In the genomic region with DNA sequence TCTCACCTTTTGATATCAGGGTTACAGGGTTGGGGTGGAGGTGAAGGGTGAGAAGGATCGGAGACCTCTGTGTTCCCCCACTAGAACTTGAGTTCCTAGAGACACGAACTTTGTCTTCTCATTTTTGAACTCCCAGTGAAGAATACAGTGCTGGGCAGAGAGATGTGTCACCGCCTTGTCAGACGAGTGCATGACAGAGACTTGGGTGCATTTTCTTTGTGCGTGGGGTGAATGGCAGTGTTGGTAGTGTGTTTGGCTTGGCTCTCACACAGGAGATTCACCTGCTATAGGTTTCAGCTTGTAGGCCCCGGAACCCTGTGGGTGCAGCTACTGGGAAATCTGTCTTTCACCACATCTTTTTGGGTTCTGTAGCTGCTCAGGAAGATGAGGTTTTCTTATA, we compare ENCODE assay signal across 17 cellular contexts. TPM values are rescaled to one million over a fixed set of nuclear protein-coding genes. Genes with fewer than 3 reads are reported as not detected.
DNase-seq lines count a peak whose midpoint lies in the region; ATAC-seq and TF ChIP-seq lines count a peak whose summit lies in the region.
"Had no signal": no experiment of that assay in that cellular context is flagged by ENCODE, and none has a peak within 500 bp of the region (broad histone marks: within the 10 kb centered on the region; RNA-seq: fewer than 3 reads in every experiment).

No MANE protein-coding gene starts in this region.

- intact Hi-C loops in esophagus muscularis mucosa (cut with DNase I) (no loop called here), left ventricle myocardium superior (cut with micrococcal nuclease) (no loop called here)

- WGBS in esophagus muscularis mucosa: 87% methylated on average over 6 of the region's 6 CpGs

- H3K36me3 Mint-ChIP-seq in activated T-cell treated with anti-CD3 and anti-CD28 coated beads, Interleukin-2, amount 50 U/mL, for 4 hours (ENCODE audit: insufficient read depth): no peaks in the 10 kb centered on the region

- H3K9me3 Mint-ChIP-seq in activated T-cell treated with anti-CD3 and anti-CD28 coated beads, Interleukin-2, amount 50 U/mL, for 4 hours: no peaks in the 10 kb centered on the region

- peaks cover 97% of the 10 kb centered on the region for H3K4me1 Mint-ChIP-seq in activated T-cell treated with anti-CD3 and anti-CD28 coated beads, Interleukin-2, amount 50 U/mL, for 4 hours (ENCODE audit: low read depth)

- H3K9me3 ChIP-seq in esophagus muscularis mucosa: no peaks in the 10 kb centered on the region
- H3K9me3 ChIP-seq: BLaER1, transverse colon had no signal

- peak; percentile 54 for DNase-seq in T-helper 22 cell (ENCODE audit: low read depth)
- peak; percentile 71 for DNase-seq in activated T-cell treated with anti-CD3 and anti-CD28 coated beads, Interleukin-2, amount 50 U/mL, for 4 hours
- DNase-seq in esophagus muscularis mucosa (ENCODE audit: extremely low spot score): peak; percentile 82
- DNase-seq in stimulated activated CD8-positive, alpha-beta memory T cell treated with anti-CD3 and anti-CD28 coated beads, Interleukin-4, amount 100 ng/mL, for 24 hours (ENCODE audit: low read depth): peak; percentile 51
- DNase-seq in left ventricle myocardium superior: no peak
- no peak for DNase-seq in SIG-M5 treated with dmso at 0.1 percent for 504 hours (lab: John Stamatoyannopoulos, UW; ENCODE audit: unreplicated experiment)
- no peak for DNase-seq in SK-N-DZ (ENCODE audit: low spot score)
- DNase-seq: GF-D8, NCI-H1048, NCI-H774, transverse colon had no signal

- peaks cover 0 to 4% (median 0%) of the 10 kb centered on the region in 4 donors for H3K27me3 ChIP-seq in esophagus muscularis mucosa
- H3K27me3 ChIP-seq: BLaER1, transverse colon had no signal

- H3K4me3 Mint-ChIP-seq in activated T-cell treated with anti-CD3 and anti-CD28 coated beads, Interleukin-2, amount 50 U/mL, for 4 hours: peak overlapping the region; percentile 56

- TF ChIP-seq EP300 in esophagus muscularis mucosa (IDR thresholded peaks at IDR 0.05): no peak

- no peaks in the 10 kb centered on the region for H3K27me3 Mint-ChIP-seq in activated T-cell treated with anti-CD3 and anti-CD28 coated beads, Interleukin-2, amount 50 U/mL, for 4 hours (ENCODE audit: low read depth)

- no peak overlapping the region for H3K4me3 ChIP-seq in esophagus muscularis mucosa
- H3K4me3 ChIP-seq: BLaER1, smooth muscle cell, transverse colon had no signal

- no peak for TF ChIP-seq CTCF in esophagus muscularis mucosa (IDR thresholded peaks at IDR 0.05)

- H3K27ac ChIP-seq in esophagus muscularis mucosa (replicated peaks in 1 of 4): no peak overlapping the region
- H3K27ac ChIP-seq: BLaER1 had no signal

- no peaks in the 10 kb centered on the region for H3K36me3 ChIP-seq in esophagus muscularis mucosa
- H3K36me3 ChIP-seq: BLaER1, transverse colon had no signal

- TF ChIP-seq POLR2A in esophagus muscularis mucosa (IDR thresholded peaks at IDR 0.05; ENCODE audit: low read depth): no peak

- peak; percentile 69 to 71 for ATAC-seq in activated T-cell treated with anti-CD3 and anti-CD28 coated beads, Interleukin-2, amount 50 U/mL, for 4 hours
- ATAC-seq in left ventricle myocardium superior (no peak), GM19351 (IDR thresholded peaks at IDR 0.05; ENCODE audit: unreplicated experiment) (no peak)

- H3K4me1 ChIP-seq in esophagus muscularis mucosa: no peaks in the 10 kb centered on the region

RNA-seq across cellular contexts. Expression of a gene that starts 40.0 kb away (rescaled TPM):
- total RNA-seq in activated T-cell treated with anti-CD3 and anti-CD28 coated beads, Interleukin-2, amount 50 U/mL, for 4 hours: 100 to 1,000 TPM in 2 of 3 donors, 10 to 100 TPM in 1; 77.3 to 109 (median 108) TPM
- total RNA-seq in esophagus muscularis mucosa (under 1 TPM in 1 of 4 donors, not detected in 3; 0.33 TPM), left ventricle myocardium superior (0.22 TPM)
- 0.07 TPM in 1 of 2 replicates, not detected in the other for polyA plus RNA-seq in SK-N-DZ (2014; cell fraction: cytosol; rRNA removed)
- not detected in 2 replicates for polyA plus RNA-seq in SK-N-DZ (2014; cell fraction: nucleus; rRNA removed)
- total RNA-seq: HT-29, SK-MEL-5, smooth muscle cell had no signal
- polyA plus RNA-seq: neural cell, smooth muscle cell had no signal

RNA-seq across cellular contexts. Expression of a gene that starts 42.3 kb away (rescaled TPM):
- total RNA-seq in activated T-cell treated with anti-CD3 and anti-CD28 coated beads, Interleukin-2, amount 50 U/mL, for 4 hours: 100 to 1,000 TPM; 105 to 117 (median 106) TPM
- total RNA-seq in esophagus muscularis mucosa (100 to 1,000 TPM in 2 of 4 donors, 10 to 100 TPM in 2; 86.8 to 112 (median 102) TPM), left ventricle myocardium superior (59.8 TPM)
- polyA plus RNA-seq in SK-N-DZ (2014; cell fraction: cytosol; rRNA removed): 139 and 149 TPM in 2 replicates
- polyA plus RNA-seq in SK-N-DZ (2014; cell fraction: nucleus; rRNA removed): 97.4 and 104 TPM in 2 replicates

RNA-seq across cellular contexts. Expression of a gene that starts 59.7 kb away (rescaled TPM):
- not detected for total RNA-seq in activated T-cell treated with anti-CD3 and anti-CD28 coated beads, Interleukin-2, amount 50 U/mL, for 4 hours
- total RNA-seq in esophagus muscularis mucosa (1 to 10 TPM in 3 of 4 donors, under 1 TPM in 1; 0.97 to 3.0 (median 2.7) TPM), left ventricle myocardium superior (not detected)
- not detected in 2 replicates for polyA plus RNA-seq in SK-N-DZ (2014; cell fraction: cytosol; rRNA removed)
- not detected in 2 replicates for polyA plus RNA-seq in SK-N-DZ (2014; cell fraction: nucleus; rRNA removed)
- total RNA-seq: HT-29, smooth muscle cell had no signal
- polyA plus RNA-seq: smooth muscle cell had no signal

Comparison
In these comparisons a context has a peak if more than half of its experiments do, and no peak if none do; other contexts are left out.
1. DNase-seq: peak in T-helper 22 cell (single experiment), activated T-cell treated with anti-CD3 and anti-CD28 coated beads, Interleukin-2, amount 50 U/mL, for 4 hours (single experiment), esophagus muscularis mucosa (single experiment) and stimulated activated CD8-positive, alpha-beta memory T cell treated with anti-CD3 and anti-CD28 coated beads, Interleukin-4, amount 100 ng/mL, for 24 hours (single experiment); none in left ventricle myocardium superior (single experiment), SIG-M5 treated with dmso at 0.1 percent for 504 hours (single experiment) and SK-N-DZ (single experiment).
2. ATAC-seq: peak in activated T-cell treated with anti-CD3 and anti-CD28 coated beads, Interleukin-2, amount 50 U/mL, for 4 hours (2 of 2); none in left ventricle myocardium superior (single experiment) and GM19351 (single experiment).
3. RNA of a gene that starts 40.0 kb away (total RNA-seq): 77.3 to 109 TPM in activated T-cell treated with anti-CD3 and anti-CD28 coated beads, Interleukin-2, amount 50 U/mL, for 4 hours; 0.22 TPM in left ventricle myocardium superior (single experiment) and 0.33 TPM in esophagus muscularis mucosa; every median in the first group is over 10 times any median in the second.